8 cellular contexts compared by ENCODE assay signal in the genomic region with DNA sequence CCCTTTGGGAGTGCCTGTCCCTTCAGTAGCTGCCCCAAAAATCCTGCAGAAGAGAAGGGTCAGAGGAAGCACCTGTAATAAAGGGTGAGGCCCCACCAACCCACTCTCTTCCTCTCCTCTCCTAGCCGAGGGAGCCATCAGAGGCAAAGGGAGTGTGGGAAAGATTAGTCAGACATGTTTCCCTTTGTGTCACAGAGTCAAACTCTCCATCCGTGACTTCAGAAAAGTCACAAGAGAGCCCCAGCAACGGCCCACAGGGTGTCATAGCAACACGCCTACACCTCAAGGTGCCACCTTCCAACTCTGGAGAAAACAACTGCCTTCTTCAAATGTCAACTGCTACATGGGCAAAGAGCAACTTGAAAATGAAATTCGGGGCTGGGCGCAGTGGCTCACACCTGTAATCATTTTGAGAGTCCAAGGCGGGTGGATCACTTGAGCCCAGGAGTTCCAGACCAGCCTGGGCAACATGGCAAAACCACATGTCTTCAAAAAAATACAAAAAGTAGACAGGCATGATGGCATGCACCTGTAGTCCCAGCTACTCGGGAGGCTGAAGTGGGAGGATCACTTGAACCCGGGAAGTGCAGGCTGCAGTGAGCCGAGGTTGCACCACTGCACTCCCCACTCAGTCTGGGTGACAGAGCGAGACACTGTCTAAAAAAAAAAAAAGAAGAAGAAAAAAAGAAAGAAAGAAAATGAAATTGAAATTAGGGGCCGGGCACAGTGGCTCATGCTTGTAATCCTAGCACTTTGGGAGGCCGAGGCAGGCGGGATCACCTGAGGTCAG.
DNase-seq lines count a peak whose midpoint lies in the region; ATAC-seq and TF ChIP-seq lines count a peak whose summit lies in the region.

No MANE protein-coding gene starts in this region.

- H2AFZ ChIP-seq in Loucy (ENCODE audit: low read length): peak overlapping the region; percentile 75

- ATAC-seq in GM21390 (IDR thresholded peaks at IDR 0.05; ENCODE audit: unreplicated experiment): peak; percentile 50

- H3K9me3 ChIP-seq in BLaER1 treated with 17β-estradiol and CSF1 and Interleukin-3, amounts not matched to agents 10 nM and 100 nM (replicated peaks in 1 of 11): no peaks in the 10 kb centered on the region
- H3K9me3 ChIP-seq in Loucy (ENCODE audit: insufficient read depth, low read depth, low read length): no peaks in the 10 kb centered on the region

- H3F3A ChIP-seq in Loucy (ENCODE audit: low read depth): no peaks in the 10 kb centered on the region

- peaks cover 78 to 93% (median 84%) of the 10 kb centered on the region in 10 experiments for H3K4me1 ChIP-seq in BLaER1 treated with 17β-estradiol and CSF1 and Interleukin-3, amounts not matched to agents 10 nM and 100 nM
- peaks cover 22% of the 10 kb centered on the region for H3K4me1 ChIP-seq in Loucy (ENCODE audit: insufficient read depth, low read length, poor library complexity, severe bottlenecking)

- no peaks in the 10 kb centered on the region for H4K20me1 ChIP-seq in BLaER1 treated with 17β-estradiol and CSF1 and Interleukin-3, amounts not matched to agents 10 nM and 100 nM
- no peaks in the 10 kb centered on the region for H4K20me1 ChIP-seq in Loucy (ENCODE audit: insufficient read depth, low read length, poor library complexity, severe bottlenecking)

- no peaks in the 10 kb centered on the region for H3K79me2 ChIP-seq in Loucy (ENCODE audit: insufficient read depth, low read length)

- H3K9ac ChIP-seq in BLaER1 treated with 17β-estradiol and CSF1 and Interleukin-3, amounts not matched to agents 10 nM and 100 nM: peak overlapping the region; percentile 69 to 89 (median 84)
- H3K9ac ChIP-seq in Loucy (ENCODE audit: low read depth, low read length, poor library complexity, severe bottlenecking): peak overlapping the region; percentile 25

- no peaks in the 10 kb centered on the region for H3K9me2 ChIP-seq in Loucy (replicated peaks; ENCODE audit: low read depth, low read length)

- no peaks in the 10 kb centered on the region for H3K27me3 ChIP-seq in BLaER1 treated with 17β-estradiol and CSF1 and Interleukin-3, amounts not matched to agents 10 nM and 100 nM
- no peaks in the 10 kb centered on the region for H3K27me3 ChIP-seq in Loucy (ENCODE audit: insufficient read depth, low read length, poor library complexity, severe bottlenecking)

- H3K4me2 ChIP-seq in BLaER1 treated with 17β-estradiol and CSF1 and Interleukin-3, amounts not matched to agents 10 nM and 100 nM: peak overlapping the region; percentile 81 to 96 (median 93)
- H3K4me2 ChIP-seq in Loucy (ENCODE audit: low read depth, low read length, poor library complexity, severe bottlenecking): peak overlapping the region; percentile 18

- TF ChIP-seq CTCF in Loucy (conservative IDR thresholded peaks at IDR 0.05; ENCODE audit: low read length): no peak

- peak; percentile 95 for DNase-seq in activated effector memory CD4-positive, alpha-beta T cell treated with anti-CD3 and anti-CD28 coated beads, Interleukin-2, amount 50 U/mL, for 16 hours
- DNase-seq in stimulated activated CD4-positive, alpha-beta T cell treated with anti-CD3 and anti-CD28 coated beads, Interleukin-1b, Interleukin-23, amount 100 ng/mL, for 1 hour (ENCODE audit: low read depth in 2 of 2): peak; percentile 72 to 77
- no peak for DNase-seq in NCI-H128 (lab: John Stamatoyannopoulos, UW; ENCODE audit: unreplicated experiment)
- no peak for DNase-seq in NCI-H345 treated with DMSO at 0.1 percent for 48 hours (lab: John Stamatoyannopoulos, UW; ENCODE audit: unreplicated experiment)
- DNase-seq in NCI-H1092 (lab: John Stamatoyannopoulos, UW): no peak

- H3K27ac ChIP-seq in BLaER1 treated with 17β-estradiol and CSF1 and Interleukin-3, amounts not matched to agents 10 nM and 100 nM: peak overlapping the region; percentile 81 to 98 (median 96)

- H3K4me3 ChIP-seq in BLaER1 treated with 17β-estradiol and CSF1 and Interleukin-3, amounts not matched to agents 10 nM and 100 nM: peak overlapping the region; percentile 23 to 62 (median 49); a peak in 17 of 20 replicates
- H3K4me3 ChIP-seq in Loucy (ENCODE audit: low read length, poor library complexity, severe bottlenecking): no peak overlapping the region

- no peaks in the 10 kb centered on the region for H3K36me3 ChIP-seq in BLaER1 treated with 17β-estradiol and CSF1 and Interleukin-3, amounts not matched to agents 10 nM and 100 nM
- no peaks in the 10 kb centered on the region for H3K36me3 ChIP-seq in Loucy (ENCODE audit: insufficient read depth, low read length)

Comparison
In these comparisons a context has a peak if more than half of its experiments do, and no peak if none do; other contexts are left out.
1. DNase-seq: peak in activated effector memory CD4-positive, alpha-beta T cell treated with anti-CD3 and anti-CD28 coated beads, Interleukin-2, amount 50 U/mL, for 16 hours (single experiment) and stimulated activated CD4-positive, alpha-beta T cell treated with anti-CD3 and anti-CD28 coated beads, Interleukin-1b, Interleukin-23, amount 100 ng/mL, for 1 hour (2 of 2); none in NCI-H128 (single experiment), NCI-H345 treated with DMSO at 0.1 percent for 48 hours (single experiment) and NCI-H1092 (single experiment).